21 cellular contexts compared by ENCODE assay signal in the genomic region with DNA sequence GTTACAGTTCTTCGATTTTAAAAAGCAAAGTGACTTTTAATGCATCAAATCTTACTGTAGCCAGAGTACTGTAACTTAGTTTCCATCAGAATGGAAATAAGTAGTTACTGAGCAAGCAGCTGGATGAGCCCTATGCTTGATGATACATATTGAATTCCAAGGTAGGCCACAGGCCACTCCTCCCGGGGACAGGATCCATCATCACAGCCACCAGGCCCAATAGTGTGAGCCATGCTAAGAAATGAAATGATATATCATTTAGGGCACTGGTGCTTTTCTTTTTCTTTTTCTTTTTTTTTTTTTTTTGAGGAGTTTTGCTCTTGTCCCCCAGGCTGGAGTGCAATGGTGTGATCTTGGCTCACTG. TPM values are rescaled to one million over a fixed set of nuclear protein-coding genes. Genes with fewer than 3 reads are reported as not detected.
DNase-seq lines count a peak whose midpoint lies in the region; ATAC-seq and TF ChIP-seq lines count a peak whose summit lies in the region.
"Had no signal": no experiment of that assay in that cellular context is flagged by ENCODE, and none has a peak within 500 bp of the region (broad histone marks: within the 10 kb centered on the region; RNA-seq: fewer than 3 reads in every experiment).

No MANE protein-coding gene starts in this region.

- H3K79me1 ChIP-seq in IMR-90 (ENCODE audit: low read depth in 1 of 2, low read length in 2 of 2): peaks cover 4 to 60% of the 10 kb centered on the region in 2 experiments; a peak in 3 of 4 replicates

- H3K27me3 ChIP-seq in heart left ventricle: no peaks in the 10 kb centered on the region
- no peaks in the 10 kb centered on the region for H3K27me3 ChIP-seq in IMR-90 (ENCODE audit: control insufficient read depth, insufficient read depth, low read length)
- no peaks in the 10 kb centered on the region for H3K27me3 ChIP-seq in fibroblast of lung (ENCODE audit: control insufficient read depth, insufficient read depth, low read length)
- H3K27me3 ChIP-seq in skeletal muscle satellite cell (ENCODE audit: control insufficient read depth, insufficient read depth, low read length): no peaks in the 10 kb centered on the region
- H3K27me3 ChIP-seq: right lobe of liver had no signal

- H3K14ac ChIP-seq in IMR-90 (replicated peaks; ENCODE audit: low read depth, low read length): peak overlapping the region; percentile 59

- CTCF ChIA-PET in IMR-90 (lab: Yijun Ruan, JAX): no interaction called here

- H3K4me2 ChIP-seq in IMR-90 (ENCODE audit: low read depth, low read length): no peak overlapping the region
- H3K4me2 ChIP-seq in fibroblast of lung (ENCODE audit: extremely low read depth, insufficient read depth, low read length): no peak overlapping the region
- no peak overlapping the region for H3K4me2 ChIP-seq in skeletal muscle satellite cell (ENCODE audit: low read length)
- H3K4me2 ChIP-seq: SK-N-SH had no signal

- H3K18ac ChIP-seq in IMR-90 (ENCODE audit: low read depth, low read length): peak overlapping the region; percentile 36; the same call in 1 of the 2 replicates

- in situ Hi-C loops in IMR-90 (cut with MboI; ENCODE audit: low sequenced_read_pairs): no loop called here

- peak overlapping the region; percentile 91; the same call in 2 of the 3 replicates for H2BK15ac ChIP-seq in IMR-90 (ENCODE audit: low read depth, low read length)

- H2AFZ ChIP-seq in IMR-90 (replicated peaks; ENCODE audit: low read length, poor library complexity) (no peak overlapping the region), fibroblast of lung (ENCODE audit: low read length) (no peak overlapping the region)

- no peak overlapping the region for H3K9ac ChIP-seq in IMR-90 (ENCODE audit: low read depth, low read length)
- H3K9ac ChIP-seq in fibroblast of lung (ENCODE audit: insufficient read depth, low read length): no peak overlapping the region
- peak overlapping the region; percentile 66 for H3K9ac ChIP-seq in skeletal muscle satellite cell (ENCODE audit: low read depth, low read length)
- H3K9ac ChIP-seq: SK-N-SH had no signal

- H4K20me1 ChIP-seq in IMR-90 (ENCODE audit: insufficient read depth, low read length): no peaks in the 10 kb centered on the region
- no peaks in the 10 kb centered on the region for H4K20me1 ChIP-seq in fibroblast of lung (ENCODE audit: control insufficient read depth, extremely low read depth, insufficient read depth, low read length)

- H3K4me1 ChIP-seq in heart left ventricle (peaks cover 0 to 28% (median 23%) of the 10 kb centered on the region in 12 donors), IMR-90 (ENCODE audit: control insufficient read depth, insufficient read depth, low read length) (peaks cover 25% of the 10 kb centered on the region), fibroblast of lung (ENCODE audit: control insufficient read depth, extremely low read depth, insufficient read depth, low read length) (peaks cover 29% of the 10 kb centered on the region), skeletal muscle satellite cell (ENCODE audit: control insufficient read depth, insufficient read depth, low read length) (peaks cover 41% of the 10 kb centered on the region)

- H3K36me3 ChIP-seq in heart left ventricle (peaks cover 0 to 9% (median 3%) of the 10 kb centered on the region in 9 donors), IMR-90 (ENCODE audit: control insufficient read depth, insufficient read depth, low read length) (peaks cover 3% of the 10 kb centered on the region; the same call in 1 of the 2 replicates), fibroblast of lung (ENCODE audit: control insufficient read depth, insufficient read depth, low read length) (no peaks in the 10 kb centered on the region), skeletal muscle satellite cell (ENCODE audit: insufficient read depth, low read length) (peaks cover 9% of the 10 kb centered on the region)
- H3K36me3 ChIP-seq: right lobe of liver, thoracic aorta had no signal

- H2BK20ac ChIP-seq in IMR-90 (ENCODE audit: low read depth, low read length): peak overlapping the region; percentile 92; the same call in 1 of the 2 replicates

- H2BK120ac ChIP-seq in IMR-90 (ENCODE audit: low read depth, low read length): peak overlapping the region; percentile 88

- TF ChIP-seq CTCF in heart left ventricle (IDR thresholded peaks at IDR 0.05) (no peak), IMR-90 (conservative IDR thresholded peaks at IDR 0.05; ENCODE audit: low read depth, low read length) (no peak), fibroblast of lung (conservative IDR thresholded peaks at IDR 0.05 in 1 of 2, IDR thresholded peaks at IDR 0.05 in 1 of 2; ENCODE audit: low read depth in 1 of 2, low read length in 2 of 2) (no peak)

- peak overlapping the region; percentile 90 for H2BK5ac ChIP-seq in IMR-90 (ENCODE audit: low read depth, low read length, poor library complexity, severe bottlenecking)

- H3K79me2 ChIP-seq in fibroblast of lung (ENCODE audit: control insufficient read depth, insufficient read depth, low read length): no peaks in the 10 kb centered on the region

- peak overlapping the region; percentile 63 to 70; a peak in 3 of 4 replicates for H4K8ac ChIP-seq in IMR-90 (ENCODE audit: low read depth in 2 of 2, low read length in 2 of 2)

- H3K56ac ChIP-seq in IMR-90 (ENCODE audit: extremely low read depth, insufficient read depth, low read length): 0 out of 2 replicates have a peak overlapping the region, but pooled peaks have one; percentile 27

- H4K5ac ChIP-seq in IMR-90 (ENCODE audit: low read depth, low read length): peak overlapping the region; percentile 24; the same call in 1 of the 2 replicates

- dilution Hi-C loops in IMR-90 (cut with HindIII; ENCODE audit: low sequenced_read_pairs, unreplicated experiment): no loop called here

- TF ChIP-seq RAD21 in IMR-90 (IDR thresholded peaks at IDR 0.05; ENCODE audit: low read length): no peak

- POLR2A ChIA-PET in IMR-90 (lab: Charles Lee; ENCODE audit: unreplicated experiment): interaction anchor here (0.5 to 0.7 kb wide), 2 partner anchors 20 to 303 kb away, joined by 9 to 10 read pairs; no protein-coding TSS in a partner anchor

- WGBS in heart left ventricle, 4 donors: 60 to 87% (median 84%) methylated on average over 2 of the region's 2 CpGs
- no CpG with 5 or more reads among the region's 2 CpGs for WGBS in IMR-90 (ENCODE audit: extremely low coverage in 2 of 2, insufficient read length in 1 of 2), 2 experiments

- H3K27ac ChIP-seq in heart left ventricle (peak overlapping the region in 9 of 12 donors; percentile 17 to 88 (median 68)), IMR-90 (ENCODE audit: insufficient read depth, low read length) (peak overlapping the region; percentile 49; the same call in 1 of the 2 replicates), fibroblast of lung (ENCODE audit: insufficient read depth, low read length) (peak overlapping the region; percentile 92)

- H4K91ac ChIP-seq in IMR-90 (ENCODE audit: insufficient read depth, low read depth, low read length): peak overlapping the region; percentile 87

- no peak for TF ChIP-seq POLR2A in heart left ventricle (IDR thresholded peaks at IDR 0.05)
- TF ChIP-seq POLR2A in IMR-90 (IDR thresholded peaks at IDR 0.05; ENCODE audit: low read depth, low read length): no peak

- ATAC-seq in heart left ventricle (no peak), Right ventricle myocardium superior (ENCODE audit: poor library complexity) (no peak), IMR-90 (ENCODE audit: low read depth) (no peak), HG02759 (IDR thresholded peaks at IDR 0.05; ENCODE audit: unreplicated experiment) (no peak)
- ATAC-seq: effector memory CD8-positive, alpha-beta T cell had no signal

- H2AK9ac ChIP-seq in IMR-90 (replicated peaks; ENCODE audit: low read depth, low read length, poor library complexity): no peak overlapping the region

- intact Hi-C loops in heart left ventricle (cut with DNase I): loop anchor here in 3 of 10 donors (5.0 to 10.0 kb wide), 3 partner anchors 79 to 147 kb away; a partner anchor contains a TSS
- intact Hi-C loops in Right ventricle myocardium superior (cut with DNase I): no loop called here
- intact Hi-C loops in IMR-90 (cut with micrococcal nuclease): loop anchor here (5.0 kb wide), 1 partner anchor 67 kb away; no protein-coding TSS in a partner anchor

- peak overlapping the region; percentile 49; the same call in 1 of the 2 replicates for H2AK5ac ChIP-seq in IMR-90 (ENCODE audit: low read depth, low read length)

- H3K9me3 ChIP-seq in heart left ventricle (no peaks in the 10 kb centered on the region), IMR-90 (ENCODE audit: control insufficient read depth, insufficient read depth, low read length) (no peaks in the 10 kb centered on the region), fibroblast of lung (ENCODE audit: control insufficient read depth, insufficient read depth, low read depth, low read length) (no peaks in the 10 kb centered on the region), skeletal muscle satellite cell (replicated peaks; ENCODE audit: low read length) (no peaks in the 10 kb centered on the region)
- H3K9me3 ChIP-seq: right lobe of liver, SK-N-SH, thoracic aorta had no signal

- DNase-seq in heart left ventricle (no peak), Right ventricle myocardium superior (no peak), IMR-90 (peak; percentile 32), fibroblast of lung (ENCODE audit: low read depth in 2 of 2) (peak in 1 of 2 donors; percentile 46), A172 (ENCODE audit: low spot score) (no peak), HuH-7 (ENCODE audit: low spot score) (no peak)
- DNase-seq: activated CD4-positive, CD25-positive, alpha-beta regulatory T cell; activated naive CD8-positive, alpha-beta T cell treated with anti-CD3 and anti-CD28 coated beads, Interleukin-2, amount 10 ng/mL, durations not matched to agents 7 days and 5 days; effector memory CD8-positive, alpha-beta T cell; H7; naive B cell; NCI-H1092 treated with DMSO at 0.1 percent for 48 hours; NCI-H2081; NCI-H446 treated with DMSO at 0.1 percent for 48 hours; NK-92 treated with Interleukin-12 subunit alpha and Interleukin-12 subunit beta, amount 100 ng/mL, for 24 hours; SK-N-SH had no signal

- peaks cover 33% of the 10 kb centered on the region for H3K9me1 ChIP-seq in IMR-90 (ENCODE audit: insufficient read depth, low read length)

- H3K4ac ChIP-seq in IMR-90 (ENCODE audit: low read depth, low read length): peak overlapping the region; percentile 81

- no TSS peak for BruUV-seq in IMR-90 (replicated peaks; lab: Mats Ljungman, UMichigan)

- peak overlapping the region; percentile 85; the same call in 1 of the 2 replicates for H3K23ac ChIP-seq in IMR-90 (ENCODE audit: low read depth, low read length)

- no peak overlapping the region for H3K4me3 ChIP-seq in heart left ventricle
- no peak overlapping the region for H3K4me3 ChIP-seq in IMR-90 (ENCODE audit: insufficient read depth, low read depth, low read length)
- H3K4me3 ChIP-seq in fibroblast of lung (replicated peaks in 1 of 4; ENCODE audit: control extremely low read depth in 1 of 4, insufficient read depth in 1 of 4, low read depth in 3 of 4, low read length in 4 of 4): no peak overlapping the region
- no peak overlapping the region for H3K4me3 ChIP-seq in skeletal muscle satellite cell (ENCODE audit: low read length)
- H3K4me3 ChIP-seq: lung, right lobe of liver, thoracic aorta had no signal

RNA-seq across cellular contexts. Expression of a gene that starts 42.9 kb away (rescaled TPM):
- total RNA-seq in heart left ventricle: 100 to 1,000 TPM; 137 to 529 (median 399) TPM
- polyA plus RNA-seq in heart left ventricle: 100 to 1,000 TPM; 253 to 341 TPM
- total RNA-seq in Right ventricle myocardium superior: 634 TPM
- total RNA-seq in IMR-90 (2012; rRNA removed): 67.2 and 125 TPM in 2 replicates
- polyA plus RNA-seq in IMR-90 (2012; rRNA removed): 318 and 727 TPM in 2 replicates
- 103 and 199 TPM in 2 replicates for polyA plus RNA-seq in IMR-90 (2012; cell fraction: cytosol; rRNA removed)
- 17.0 and 112 TPM in 2 replicates for polyA plus RNA-seq in IMR-90 (2012; cell fraction: nucleus; rRNA removed; ENCODE audit: low replicate concordance)
- 239 and 377 TPM in 2 replicates for total RNA-seq in fibroblast of lung
- 275 and 279 TPM in 2 replicates for polyA plus RNA-seq in fibroblast of lung
- 1,049 and 1,092 TPM in 2 replicates for polyA plus RNA-seq in fibroblast of lung (2012)
- 64.5 and 67.3 TPM in 2 replicates for polyA minus RNA-seq in fibroblast of lung (ENCODE audit: low replicate concordance)
- 104 and 118 TPM in 2 replicates for total RNA-seq in skeletal muscle satellite cell (2012; rRNA removed)
- total RNA-seq in A172 (2014; rRNA removed; shearing (Covaris generic)): 210 and 391 TPM in 2 replicates
